Comparison of ENCODE assay signal across 8 cellular contexts in genomic region chr19:42313096-42313839, GRCh38. TPM values are rescaled to one million over a fixed set of nuclear protein-coding genes. Genes with fewer than 3 reads are reported as not detected.
A peak's percentile ranks its signal among the peaks of the same experiment; 100 is the strongest.
DNase-seq lines count a peak whose midpoint lies in the region; ATAC-seq and TF ChIP-seq lines count a peak whose summit lies in the region.

Gene TMEM145, plus strand, starts transcription at chr19:42313309. Its CDS starts 68 bp downstream, at chr19:42313377.

- H3K9me3 ChIP-seq in aorta (ENCODE audit: control insufficient read depth, low read length) = no peaks in the 10 kb centered on the region

- H3K36me3 Mint-ChIP-seq in naive thymus-derived CD8-positive, alpha-beta T cell = no peaks in the 10 kb centered on the region

- H3K4me3 ChIP-seq in ACC112 (ENCODE audit: low read depth, low read length) (peak within 1 kb of the TSS; percentile 71), GM12865 (ENCODE audit: low read depth, low read length) (peak within 1 kb of the TSS; percentile 33), aorta (ENCODE audit: low read length in 2 of 2) (no peak within 1 kb of the TSS)

- H3K4me1 Mint-ChIP-seq in naive thymus-derived CD8-positive, alpha-beta T cell = peaks cover 14 to 27% (median 19%) of the 10 kb centered on the region in 4 donors

- H3K9me3 Mint-ChIP-seq in naive thymus-derived CD8-positive, alpha-beta T cell = peaks cover 0 to 2% (median 0%) of the 10 kb centered on the region in 9 donors

- peak within 1 kb of the TSS; percentile 60 to 87 (median 70) for H3K4me3 Mint-ChIP-seq in naive thymus-derived CD8-positive, alpha-beta T cell

- WGBS in aorta, 2 donors = 1% methylated on average over 52 to 67 of the region's 67 CpGs

- ATAC-seq in naive thymus-derived CD8-positive, alpha-beta T cell = peak; percentile 83 to 87
- ATAC-seq in aorta (ENCODE audit: low FRiP score) = peak; percentile 33

- DNase-seq in GM12865 (ENCODE audit: low read depth) = peak; percentile 53
- DNase-seq in NCI-H2171 treated with DMSO at 0.1 percent for 48 hours (lab: John Stamatoyannopoulos, UW) = peak; percentile 62
- DNase-seq in activated T-cell treated with anti-CD3 and anti-CD28 coated beads, Interleukin-2, amount 50 U/mL, for 48 hours = peak; percentile 54 to 69
- peak; percentile 31 for DNase-seq in fibroblast of peridontal ligament (ENCODE audit: extremely low read depth)
- peak in 4 of 10 donors; percentile 22 to 65 (median 38) for DNase-seq in naive thymus-derived CD8-positive, alpha-beta T cell
- no peak for DNase-seq in aorta
- no peak for DNase-seq in SHP77 treated with DMSO at 0.1 percent for 48 hours (lab: John Stamatoyannopoulos, UW)

- POLR2A ChIA-PET in naive thymus-derived CD8-positive, alpha-beta T cell (lab: Charles Lee) = interaction anchor here (0.6 kb wide), 1 partner anchor 47 kb away, joined by 3 read pairs; no protein-coding TSS in a partner anchor

- peak within 1 kb of the TSS in 2 of 10 donors; percentile 73 to 87 for H3K27ac Mint-ChIP-seq in naive thymus-derived CD8-positive, alpha-beta T cell

- H3K4me1 ChIP-seq in ACC112 (ENCODE audit: control insufficient read depth, insufficient read depth, low read length, unreplicated experiment) = peaks cover 4% of the 10 kb centered on the region
- no peaks in the 10 kb centered on the region for H3K4me1 ChIP-seq in aorta (ENCODE audit: control insufficient read depth in 1 of 2, insufficient read depth in 2 of 2, low read length in 2 of 2)

- intact Hi-C loops in aorta (cut with DNase I) = no loop called here

- no peaks in the 10 kb centered on the region for H3K79me2 ChIP-seq in ACC112 (ENCODE audit: control insufficient read depth, insufficient read depth, low read length, unreplicated experiment)

- peaks cover 16 to 60% (median 28%) of the 10 kb centered on the region in 5 donors for H3K27me3 Mint-ChIP-seq in naive thymus-derived CD8-positive, alpha-beta T cell

- H3K36me3 ChIP-seq in ACC112 (ENCODE audit: insufficient read depth, low read length) = no peaks in the 10 kb centered on the region
- no peaks in the 10 kb centered on the region for H3K36me3 ChIP-seq in aorta (ENCODE audit: control insufficient read depth in 1 of 2, insufficient read depth in 2 of 2, low read length in 1 of 2)

- H3K27ac ChIP-seq in ACC112 (ENCODE audit: low read depth, low read length) (no peak within 1 kb of the TSS), aorta (ENCODE audit: low read depth in 1 of 2, low read length in 2 of 2) (no peak within 1 kb of the TSS)

- peak; percentile 4 for TF ChIP-seq CTCF in GM12865 (IDR thresholded peaks at IDR 0.05; ENCODE audit: insufficient read depth, low read depth, low read length, missing control alignments)

- H3K27me3 ChIP-seq in ACC112 (ENCODE audit: insufficient read depth, low read length) (peaks cover 22% of the 10 kb centered on the region), aorta (ENCODE audit: control insufficient read depth in 1 of 2, insufficient read depth in 2 of 2, low read length in 1 of 2) (no peaks in the 10 kb centered on the region)

- no peak within 1 kb of the TSS for H2AFZ ChIP-seq in ACC112 (ENCODE audit: low read length, unreplicated experiment)

RNA-seq across cellular contexts. Expression of gene TMEM145, which starts in this region (rescaled TPM):
- not detected for total RNA-seq in naive thymus-derived CD8-positive, alpha-beta T cell
- not detected for polyA plus RNA-seq in naive thymus-derived CD8-positive, alpha-beta T cell
- not detected for total RNA-seq in aorta
- polyA plus RNA-seq in aorta = not detected

Comparison
In these comparisons a context has a peak if more than half of its experiments do, and no peak if none do; other contexts are left out.
1. Peak in ATAC-seq in naive thymus-derived CD8-positive, alpha-beta T cell; RNA of the gene not detected or under 1 TPM.
2. Peak in ATAC-seq in aorta; RNA of the gene not detected or under 1 TPM.
3. H3K4me3 ChIP-seq: peak in ACC112 (single experiment) and GM12865 (single experiment); none in aorta (0 of 2).
4. DNase-seq: peak in GM12865 (single experiment), NCI-H2171 treated with DMSO at 0.1 percent for 48 hours (single experiment), activated T-cell treated with anti-CD3 and anti-CD28 coated beads, Interleukin-2, amount 50 U/mL, for 48 hours (2 of 2) and fibroblast of peridontal ligament (single experiment); none in aorta (0 of 2) and SHP77 treated with DMSO at 0.1 percent for 48 hours (single experiment).